ENCODE assay signal across 8 cellular contexts in genomic region chr10:79868023-79868422, GRCh38. TPM values are rescaled to one million over a fixed set of nuclear protein-coding genes. Genes with fewer than 3 reads are reported as not detected.
"Had no signal": no experiment of that assay in that cellular context is flagged by ENCODE, and none has a peak within 500 bp of the region (broad histone marks: within the 10 kb centered on the region; RNA-seq: fewer than 3 reads in every experiment).

No MANE protein-coding gene starts in this region.

RNA-seq across cellular contexts. Expression of gene NUTM2E, which starts 41.5 kb away (rescaled TPM):
- total RNA-seq: natural killer cell treated with Interleukin-12 subunit alpha and Interleukin-12 subunit beta and Interleukin-15 and Interleukin-18, amount 100 ng/mL, for 72 hours; right atrium auricular region; sciatic nerve; skeletal muscle tissue; subcutaneous adipose tissue; thoracic aorta; vagina had no signal
- polyA plus RNA-seq: naive thymus-derived CD8-positive, alpha-beta T cell had no signal
